In genomic region chr6:13248549-13248948, GRCh38 we compare ENCODE assay signal across 1 cellular context.
TF ChIP-seq lines count a peak whose summit lies in the region.

No MANE protein-coding gene starts in this region.

TF ChIP-seq in H1, 55 proteins besides CTCF, POLR2A, EP300 and RAD21 (continued from another document):
- TF ChIP-seq CHD7 (IDR thresholded peaks at IDR 0.05; ENCODE audit: insufficient replicate concordance, low read length) (no peak), KDM5A (IDR thresholded peaks at IDR 0.05; ENCODE audit: low read length) (no peak), ATF3 (IDR thresholded peaks at IDR 0.05; ENCODE audit: insufficient read depth, low read depth, low read length) (no peak), KDM4A (IDR thresholded peaks at IDR 0.05; ENCODE audit: low read depth, low read length, severe bottlenecking) (no peak), ATF2 (IDR thresholded peaks at IDR 0.05; ENCODE audit: low read length) (no peak), YY1 (IDR thresholded peaks at IDR 0.05; ENCODE audit: low read depth, low read length) (no peak), MAFK (IDR thresholded peaks at IDR 0.05; ENCODE audit: low read depth, low read length) (no peak), SP1 (IDR thresholded peaks at IDR 0.05; ENCODE audit: low read depth, low read length) (no peak), RXRA (IDR thresholded peaks at IDR 0.05; ENCODE audit: insufficient read depth, low read depth, low read length) (no peak), CBX5 (IDR thresholded peaks at IDR 0.05; ENCODE audit: low read depth, low read length) (no peak), JUND (IDR thresholded peaks at IDR 0.05; ENCODE audit: low read length) (no peak), FOSL1 (IDR thresholded peaks at IDR 0.05; ENCODE audit: insufficient read depth, low read depth, low read length) (no peak), EZH2 (IDR thresholded peaks at IDR 0.05; ENCODE audit: low read depth, low read length, severe bottlenecking) (no peak), POU5F1 (IDR thresholded peaks at IDR 0.05; ENCODE audit: low read depth, low read length) (no peak), CHD1 (IDR thresholded peaks at IDR 0.05; ENCODE audit: low read depth, low read length) (no peak), PHF8 (conservative IDR thresholded peaks at IDR 0.05; ENCODE audit: low read depth, low read length) (no peak), EGR1 (IDR thresholded peaks at IDR 0.05; ENCODE audit: borderline replicate concordance, low read depth, low read length) (no peak)
